In genomic region chr6:116492331-116493067, GRCh38 we compare ENCODE assay signal across 28 cellular contexts. TPM values are rescaled to one million over a fixed set of nuclear protein-coding genes. Genes with fewer than 3 reads are reported as not detected.
DNase-seq lines count a peak whose midpoint lies in the region; ATAC-seq, FAIRE-seq and TF ChIP-seq lines count a peak whose summit lies in the region.
"Had no signal": no experiment of that assay in that cellular context is flagged by ENCODE, and none has a peak within 500 bp of the region (broad histone marks: within the 10 kb centered on the region; RNA-seq: fewer than 3 reads in every experiment).

No MANE protein-coding gene starts in this region.

- no peaks in the 10 kb centered on the region for H3K79me2 ChIP-seq in endothelial cell of umbilical vein (ENCODE audit: control insufficient read depth, insufficient read depth, low read length)

- H3K27ac ChIP-seq in HUES48 (ENCODE audit: low read depth, low read length) (peak overlapping the region; percentile 50), endothelial cell of umbilical vein (ENCODE audit: insufficient read depth, low read depth, low read length) (peak overlapping the region; percentile 40), neutrophil (peak overlapping the region; percentile 79)
- H3K27ac ChIP-seq: C4-2B, dorsolateral prefrontal cortex, left ventricle myocardium inferior, ovary, SK-N-MC had no signal

- no peaks in the 10 kb centered on the region for H4K20me1 ChIP-seq in endothelial cell of umbilical vein (replicated peaks; ENCODE audit: control insufficient read depth, extremely low read depth, insufficient read depth, low read length)

- intact Hi-C loops in endothelial cell of umbilical vein (cut with micrococcal nuclease) = no loop called here

- dilution Hi-C loops in endothelial cell of umbilical vein (cut with MboI; ENCODE audit: extremely low pct_ligation_motif_present, low sequenced_read_pairs) = no loop called here

- CTCF ChIA-PET in endothelial cell of umbilical vein (lab: Charles Lee) = interaction anchor here (0.9 to 2.1 kb wide), 4 partner anchors 19 to 275 kb away, joined by 3 to 8 read pairs (median 3); partner anchors contain the start of gene CALHM5

- H3K9me3 ChIP-seq in HUES48 (ENCODE audit: control insufficient read depth, insufficient read depth, low read length) = no peaks in the 10 kb centered on the region
- no peaks in the 10 kb centered on the region for H3K9me3 ChIP-seq in endothelial cell of umbilical vein (replicated peaks; ENCODE audit: control insufficient read depth, insufficient read depth, low read length)
- no peaks in the 10 kb centered on the region for H3K9me3 ChIP-seq in neutrophil
- H3K9me3 ChIP-seq: ovary had no signal

- peak overlapping the region; percentile 29 for H3K4me2 ChIP-seq in endothelial cell of umbilical vein (ENCODE audit: insufficient read depth, low read length)

- DNase-seq in UCSD-AML1 (lab: John Stamatoyannopoulos, UW; ENCODE audit: unreplicated experiment) (peak; percentile 9), endothelial cell of umbilical vein (ENCODE audit: low read depth, low spot score) (peak; percentile 63), cerebellar cortex (ENCODE audit: low spot score) (no peak)
- DNase-seq: activated CD4-positive, alpha-beta memory T cell treated with anti-CD3 and anti-CD28 coated beads for 36 hours; activated CD8-positive, alpha-beta memory T cell treated with anti-CD3 and anti-CD28 coated beads, Interleukin-2, amount 50 U/mL, for 48 hours; dorsolateral prefrontal cortex; hypothalamus; left ventricle myocardium inferior; naive thymus-derived CD8-positive, alpha-beta T cell; NCI-H146; NCI-H2171; NCI-H524; ovary; RPMI8226; stimulated activated CD4-positive, alpha-beta T cell treated with anti-CD3 and anti-CD28 coated beads, Interleukin-4, amount 100 ng/mL, for 24 hours; stimulated activated naive CD4-positive, alpha-beta T cell had no signal

- no peaks in the 10 kb centered on the region for H3K36me3 ChIP-seq in HUES48 (ENCODE audit: control insufficient read depth, insufficient read depth, low read length)
- no peaks in the 10 kb centered on the region for H3K36me3 ChIP-seq in endothelial cell of umbilical vein (ENCODE audit: control insufficient read depth in 2 of 2, extremely low read depth in 1 of 2, insufficient read depth in 2 of 2, low read length in 2 of 2)
- H3K36me3 ChIP-seq in neutrophil = no peaks in the 10 kb centered on the region
- H3K36me3 ChIP-seq: left ventricle myocardium inferior, ovary had no signal

- H3K9ac ChIP-seq in HUES48 (ENCODE audit: low read depth, low read length) = no peak overlapping the region
- peak overlapping the region; percentile 11 for H3K9ac ChIP-seq in endothelial cell of umbilical vein (replicated peaks; ENCODE audit: extremely low read depth, insufficient read depth, low read length)

- FAIRE-seq in endothelial cell of umbilical vein (lab: Jason Lieb, UNC) = no peak
- FAIRE-seq: D721Med, frontal cortex had no signal

- BruUV-seq in endothelial cell of umbilical vein (replicated peaks; lab: Mats Ljungman, UMichigan) = no TSS peak

- TF ChIP-seq CTCF in endothelial cell of umbilical vein (IDR thresholded peaks at IDR 0.05; ENCODE audit: extremely low read depth in 1 of 2, insufficient read depth in 1 of 2, low read depth in 1 of 2, low read length in 2 of 2) (no peak), neutrophil (IDR thresholded peaks at IDR 0.05) (no peak)

- H3K4me1 ChIP-seq in HUES48 (ENCODE audit: control insufficient read depth, insufficient read depth, low read length) (no peaks in the 10 kb centered on the region), endothelial cell of umbilical vein (ENCODE audit: control insufficient read depth, extremely low read depth, insufficient read depth, low read length) (no peaks in the 10 kb centered on the region), neutrophil (ENCODE audit: control insufficient read depth in 1 of 2, insufficient read depth in 1 of 2, low read depth in 1 of 2, low read length in 1 of 2) (peaks cover 28 to 31% of the 10 kb centered on the region in 2 experiments)
- H3K4me1 ChIP-seq: left ventricle myocardium inferior had no signal

- no peak overlapping the region for H2AFZ ChIP-seq in endothelial cell of umbilical vein (ENCODE audit: low read depth, low read length)

- no peaks in the 10 kb centered on the region for H3K9me1 ChIP-seq in endothelial cell of umbilical vein (replicated peaks; ENCODE audit: control insufficient read depth, extremely low read depth, insufficient read depth, low read length)

- no peak for TF ChIP-seq POLR2A in endothelial cell of umbilical vein (IDR thresholded peaks at IDR 0.05; ENCODE audit: low read depth, low read length)
- no peak for TF ChIP-seq POLR2A in GM18505 (IDR thresholded peaks at IDR 0.05; ENCODE audit: borderline replicate concordance, extremely low read depth, insufficient read depth, insufficient read length)

- H3K27me3 ChIP-seq in HUES48 (ENCODE audit: control insufficient read depth, insufficient read depth, low read length) = no peaks in the 10 kb centered on the region
- no peaks in the 10 kb centered on the region for H3K27me3 ChIP-seq in endothelial cell of umbilical vein (ENCODE audit: control insufficient read depth in 2 of 2, insufficient read depth in 2 of 2, low read length in 2 of 2)
- no peaks in the 10 kb centered on the region for H3K27me3 ChIP-seq in neutrophil
- H3K27me3 ChIP-seq: dorsolateral prefrontal cortex, ovary had no signal

- ATAC-seq in GM21390 (IDR thresholded peaks at IDR 0.05; ENCODE audit: unreplicated experiment) (no peak), GM18505 (IDR thresholded peaks at IDR 0.05; ENCODE audit: unreplicated experiment) (no peak)
- ATAC-seq: activated naive CD4-positive, alpha-beta T cell treated with anti-CD3 and anti-CD28 coated beads, Interleukin-2, amount 50 U/mL, for 72 hours; naive thymus-derived CD8-positive, alpha-beta T cell had no signal

- H3K4me3 ChIP-seq in HUES48 (ENCODE audit: low read depth, low read length) (no peak overlapping the region), endothelial cell of umbilical vein (replicated peaks in 1 of 3; ENCODE audit: insufficient read depth in 1 of 3, low read depth in 1 of 3, low read length in 3 of 3) (no peak overlapping the region), neutrophil (ENCODE audit: low read depth in 1 of 2, low read length in 1 of 2) (peak overlapping the region in 1 of 2 experiments; percentile 8)
- H3K4me3 ChIP-seq: dorsolateral prefrontal cortex, left ventricle myocardium inferior, ovary, SK-N-MC had no signal

- POLR2A ChIA-PET in endothelial cell of umbilical vein (lab: Charles Lee) = no interaction called here

TF ChIP-seq in endothelial cell of umbilical vein, 7 proteins besides CTCF, POLR2A, EP300 and RAD21:
- no peak for TF ChIP-seq MYC (IDR thresholded peaks at IDR 0.05; ENCODE audit: low read depth, low read length)
- peak; percentile 25 for TF ChIP-seq FOS (IDR thresholded peaks at IDR 0.05; ENCODE audit: borderline replicate concordance, insufficient read depth, low read length)
- peak; percentile 16 for TF ChIP-seq JUN (IDR thresholded peaks at IDR 0.05; ENCODE audit: borderline replicate concordance, insufficient read depth, insufficient read length, low read depth)
- no peak for TF ChIP-seq MAX (IDR thresholded peaks at IDR 0.05; ENCODE audit: insufficient read depth, insufficient read length)
- TF ChIP-seq GATA2 (IDR thresholded peaks at IDR 0.05; ENCODE audit: insufficient read depth, insufficient read length, low read depth, low read length) = no peak
- no peak for TF ChIP-seq POLR2AphosphoS5 (IDR thresholded peaks at IDR 0.05; ENCODE audit: insufficient read depth, low read depth, low read length)
- no peak for TF ChIP-seq EZH2 (IDR thresholded peaks at IDR 0.05; ENCODE audit: borderline replicate concordance, low read depth, low read length, severe bottlenecking)

RNA-seq across cellular contexts. Expression of gene CALHM5, which starts 18.9 kb away (rescaled TPM):
- 6.6 and 7.1 TPM in 2 replicates for total RNA-seq in endothelial cell of umbilical vein
- 3.8 and 4.5 TPM in 2 replicates for polyA plus RNA-seq in endothelial cell of umbilical vein
- polyA plus RNA-seq in endothelial cell of umbilical vein (2011; cell fraction: cytosol; rRNA removed) = 3.9 and 4.5 TPM in 2 replicates
- polyA plus RNA-seq in endothelial cell of umbilical vein (2011; cell fraction: nucleus; rRNA removed) = 3.8 and 4.1 TPM in 2 replicates
- 4.2 and 5.6 TPM in 2 replicates for polyA plus RNA-seq in endothelial cell of umbilical vein (2012)
- 13.8 TPM in 2 replicates for polyA minus RNA-seq in endothelial cell of umbilical vein
- not detected for polyA minus RNA-seq in endothelial cell of umbilical vein (2011; cell fraction: cytosol; rRNA and poly(A)+ RNA removed)
- polyA minus RNA-seq in endothelial cell of umbilical vein (2011; cell fraction: nucleus; rRNA and poly(A)+ RNA removed) = 8.7 and 11.0 TPM in 2 replicates
- total RNA-seq: activated CD4-positive, alpha-beta memory T cell treated with anti-CD3 and anti-CD28 coated beads for 36 hours; activated naive CD4-positive, alpha-beta T cell treated with anti-CD3 and anti-CD28 coated beads, Interleukin-2, amount 50 U/mL, for 72 hours; activated T-helper 2 cell treated with anti-CD3 and anti-CD28 coated beads, Interferon-gamma antibody, Interleukin-2, Interleukin-4, amounts not matched to agents 10 μg/mL and 5 μg/mL and 100 μg/mL, durations not matched to agents 14 hours and 24 hours and 36 hours; MCF 10A; naive thymus-derived CD8-positive, alpha-beta T cell had no signal
- polyA plus RNA-seq: naive thymus-derived CD8-positive, alpha-beta T cell had no signal

RNA-seq across cellular contexts. Expression of gene CALHM6, which starts 31.3 kb away (rescaled TPM):
- total RNA-seq in endothelial cell of umbilical vein = not detected in 2 replicates
- polyA plus RNA-seq in endothelial cell of umbilical vein = 0.08 and 0.10 TPM in 2 replicates
- 0.10 and 0.20 TPM in 2 replicates for polyA plus RNA-seq in endothelial cell of umbilical vein (2011; cell fraction: cytosol; rRNA removed)
- not detected in 2 replicates for polyA plus RNA-seq in endothelial cell of umbilical vein (2011; cell fraction: nucleus; rRNA removed)
- not detected in 2 replicates for polyA plus RNA-seq in endothelial cell of umbilical vein (2012)
- polyA minus RNA-seq in endothelial cell of umbilical vein = not detected in 2 replicates
- polyA minus RNA-seq in endothelial cell of umbilical vein (2011; cell fraction: cytosol; rRNA and poly(A)+ RNA removed) = not detected
- not detected in 2 replicates for polyA minus RNA-seq in endothelial cell of umbilical vein (2011; cell fraction: nucleus; rRNA and poly(A)+ RNA removed)
- total RNA-seq: astrocyte, MCF 10A had no signal

RNA-seq across cellular contexts. Expression of gene TRAPPC3L, which starts 53.0 kb away (rescaled TPM):
- total RNA-seq in endothelial cell of umbilical vein = 0.38 TPM in 1 of 2 replicates, not detected in the other
- 0.03 TPM in 1 of 2 replicates, not detected in the other for polyA plus RNA-seq in endothelial cell of umbilical vein
- polyA plus RNA-seq in endothelial cell of umbilical vein (2011; cell fraction: cytosol; rRNA removed) = 0.11 TPM in 1 of 2 replicates, not detected in the other
- 0.15 TPM in 1 of 2 replicates, not detected in the other for polyA plus RNA-seq in endothelial cell of umbilical vein (2011; cell fraction: nucleus; rRNA removed)
- not detected in 2 replicates for polyA plus RNA-seq in endothelial cell of umbilical vein (2012)
- polyA minus RNA-seq in endothelial cell of umbilical vein = not detected in 2 replicates
- polyA minus RNA-seq in endothelial cell of umbilical vein (2011; cell fraction: cytosol; rRNA and poly(A)+ RNA removed) = 4.5 TPM
- polyA minus RNA-seq in endothelial cell of umbilical vein (2011; cell fraction: nucleus; rRNA and poly(A)+ RNA removed) = not detected in 2 replicates
- total RNA-seq: activated CD4-positive, alpha-beta memory T cell treated with anti-CD3 and anti-CD28 coated beads for 36 hours; activated naive CD4-positive, alpha-beta T cell treated with anti-CD3 and anti-CD28 coated beads, Interleukin-2, amount 50 U/mL, for 72 hours; activated T-helper 2 cell treated with anti-CD3 and anti-CD28 coated beads, Interferon-gamma antibody, Interleukin-2, Interleukin-4, amounts not matched to agents 10 μg/mL and 5 μg/mL and 100 μg/mL, durations not matched to agents 14 hours and 24 hours and 36 hours; astrocyte; left ventricle myocardium inferior; MCF 10A; naive thymus-derived CD8-positive, alpha-beta T cell had no signal
- polyA plus RNA-seq: naive thymus-derived CD8-positive, alpha-beta T cell had no signal
